In the genomic region with DNA sequence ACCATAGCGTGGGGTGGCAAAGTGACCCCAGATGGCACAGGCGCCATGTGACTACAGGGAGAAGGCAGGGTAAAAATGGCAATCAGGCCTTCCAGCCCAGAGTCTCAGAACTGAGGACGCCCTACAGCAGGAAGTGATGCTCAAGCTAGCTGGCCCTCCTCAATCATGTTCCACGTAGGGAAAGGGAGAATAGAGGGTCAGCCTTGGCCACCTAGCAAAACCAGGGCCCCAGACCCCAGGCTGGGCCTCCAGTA, we compare ENCODE assay signal across 8 cellular contexts. TPM values are rescaled to one million over a fixed set of nuclear protein-coding genes. Genes with fewer than 3 reads are reported as not detected.
DNase-seq lines count a peak whose midpoint lies in the region; ATAC-seq and TF ChIP-seq lines count a peak whose summit lies in the region.

No MANE protein-coding gene starts in this region.

- H3K27ac ChIP-seq in SK-N-MC (peak overlapping the region; percentile 97), skeletal muscle tissue (ENCODE audit: low read depth, low read length) (peak overlapping the region; percentile 93)

- peaks cover 32 to 48% (median 33%) of the 10 kb centered on the region in 3 donors for H3K4me1 ChIP-seq in skeletal muscle tissue (ENCODE audit: control insufficient read depth in 3 of 3, insufficient read depth in 3 of 3, low read length in 3 of 3)

- H3K9ac ChIP-seq in SK-N-MC (ENCODE audit: insufficient read length) (peak overlapping the region; percentile 74), skeletal muscle tissue (ENCODE audit: low read depth in 1 of 3, low read length in 3 of 3) (peak overlapping the region; percentile 51 to 79 (median 71))

- TF ChIP-seq CTCF in fibroblast of villous mesenchyme (IDR thresholded peaks at IDR 0.05; ENCODE audit: insufficient read depth, low read depth, low read length) = no peak

- no peaks in the 10 kb centered on the region for H3K9me3 ChIP-seq in SK-N-MC (ENCODE audit: low read depth, low read length)
- H3K9me3 ChIP-seq in skeletal muscle tissue (ENCODE audit: control insufficient read depth in 3 of 3, low read length in 3 of 3) = no peaks in the 10 kb centered on the region

- peak; percentile 1 for ATAC-seq in GM19035 (IDR thresholded peaks at IDR 0.05; ENCODE audit: unreplicated experiment)
- ATAC-seq in GM21447 (IDR thresholded peaks at IDR 0.05; ENCODE audit: unreplicated experiment) = no peak
- no peak for ATAC-seq in HG03025 (IDR thresholded peaks at IDR 0.05; ENCODE audit: low FRiP score, unreplicated experiment)

- no peaks in the 10 kb centered on the region for H3K27me3 ChIP-seq in skeletal muscle tissue (ENCODE audit: control insufficient read depth in 3 of 3, insufficient read depth in 3 of 3, low read length in 3 of 3)

- peaks cover 43% of the 10 kb centered on the region for H3K36me3 ChIP-seq in SK-N-MC (ENCODE audit: insufficient read depth, low read length)
- peaks cover 31 to 40% (median 40%) of the 10 kb centered on the region in 3 donors for H3K36me3 ChIP-seq in skeletal muscle tissue (ENCODE audit: control insufficient read depth in 3 of 3, insufficient read depth in 3 of 3, low read length in 3 of 3)

- H3K4me3 ChIP-seq in SK-N-MC (peak overlapping the region; percentile 86), fibroblast of villous mesenchyme (ENCODE audit: low read depth, low read length) (peak overlapping the region; percentile 84), skeletal muscle tissue (ENCODE audit: low read length in 3 of 3) (peak overlapping the region; percentile 72 to 82 (median 78))

- DNase-seq in SK-N-MC (ENCODE audit: low read depth, low spot score) (no peak), fibroblast of villous mesenchyme (ENCODE audit: low read depth) (no peak), NCI-H2171 treated with DMSO at 0.1 percent for 48 hours (lab: John Stamatoyannopoulos, UW) (no peak), SW 1271 (lab: John Stamatoyannopoulos, UW) (no peak)

RNA-seq across cellular contexts. Expression of gene ANKRD13D, which starts 1.0 kb away (rescaled TPM):
- total RNA-seq in fibroblast of villous mesenchyme (29.6 and 29.8 TPM in 2 replicates), skeletal muscle tissue (12.5 TPM)

RNA-seq across cellular contexts. Expression of gene SSH3, which starts 15.2 kb away (rescaled TPM):
- total RNA-seq in fibroblast of villous mesenchyme (16.1 and 21.2 TPM in 2 replicates), skeletal muscle tissue (6.8 TPM)

RNA-seq across cellular contexts. Expression of gene GRK2, which starts 21.9 kb away (rescaled TPM):
- total RNA-seq in fibroblast of villous mesenchyme (24.5 and 33.2 TPM in 2 replicates), skeletal muscle tissue (27.7 TPM)
